12 cellular contexts compared by ENCODE assay signal in genomic region chr6:52423971-52424381, GRCh38. TPM values are rescaled to one million over a fixed set of nuclear protein-coding genes. Genes with fewer than 3 reads are reported as not detected.
A peak's percentile ranks its signal among the peaks of the same experiment; 100 is the strongest.
DNase-seq lines count a peak whose midpoint lies in the region; ATAC-seq and TF ChIP-seq lines count a peak whose summit lies in the region.
"Had no signal": no experiment of that assay in that cellular context is flagged by ENCODE, and none has a peak within 500 bp of the region (broad histone marks: within the 10 kb centered on the region; RNA-seq: fewer than 3 reads in every experiment).

No MANE protein-coding gene starts in this region.

- H3K27me3 ChIP-seq in ACC112 (ENCODE audit: insufficient read depth, low read length) = no peaks in the 10 kb centered on the region
- no peaks in the 10 kb centered on the region for H3K27me3 ChIP-seq in HUES6 (ENCODE audit: control insufficient read depth, insufficient read depth, low read length)
- no peaks in the 10 kb centered on the region for H3K27me3 ChIP-seq in CD8-positive, alpha-beta T cell (ENCODE audit: insufficient read depth, low read length)

- no peak for TF ChIP-seq CTCF in choroid plexus epithelial cell (conservative IDR thresholded peaks at IDR 0.05; ENCODE audit: low read depth, low read length)
- TF ChIP-seq CTCF in CD8-positive, alpha-beta T cell (IDR thresholded peaks at IDR 0.05) = no peak

- H3K9me3 Mint-ChIP-seq in CD8-positive, alpha-beta T cell = no peaks in the 10 kb centered on the region
- H3K9me3 Mint-ChIP-seq: CD4-positive, CD25-positive, alpha-beta regulatory T cell; stimulated activated naive CD8-positive, alpha-beta T cell treated with anti-CD3 and anti-CD28 coated beads, Interleukin-15, Interleukin-2, amounts not matched to agents 100 ng/mL and 50 ng/mL, for 24 hours had no signal

- no peaks in the 10 kb centered on the region for H3K36me3 Mint-ChIP-seq in CD8-positive, alpha-beta T cell
- H3K36me3 Mint-ChIP-seq: CD4-positive, CD25-positive, alpha-beta regulatory T cell had no signal

- H3K4me3 Mint-ChIP-seq in CD8-positive, alpha-beta T cell = no peak overlapping the region
- H3K4me3 Mint-ChIP-seq: CD4-positive, CD25-positive, alpha-beta regulatory T cell; stimulated activated naive CD8-positive, alpha-beta T cell treated with anti-CD3 and anti-CD28 coated beads, Interleukin-15, Interleukin-2, amounts not matched to agents 100 ng/mL and 50 ng/mL, for 24 hours had no signal

- H3K4me1 ChIP-seq in ACC112 (ENCODE audit: control insufficient read depth, insufficient read depth, low read length, unreplicated experiment) (peaks cover 61% of the 10 kb centered on the region), HUES6 (ENCODE audit: control insufficient read depth, insufficient read depth, low read length) (peaks cover 22% of the 10 kb centered on the region)
- peaks cover 15% of the 10 kb centered on the region for H3K4me1 ChIP-seq in CD8-positive, alpha-beta T cell (ENCODE audit: insufficient read depth, low read length)

- peak overlapping the region; percentile 81 for H3K27ac ChIP-seq in ACC112 (ENCODE audit: low read depth, low read length)
- H3K27ac ChIP-seq in HUES6 (ENCODE audit: low read depth, low read length) = peak overlapping the region; percentile 65; the same call in 1 of the 2 replicates
- H3K27ac ChIP-seq in CD8-positive, alpha-beta T cell (ENCODE audit: low read depth, low read length) = no peak overlapping the region

- peaks cover 36% of the 10 kb centered on the region for H3K79me2 ChIP-seq in ACC112 (ENCODE audit: control insufficient read depth, insufficient read depth, low read length, unreplicated experiment)

- intact Hi-C loops in CD8-positive, alpha-beta T cell (cut with DNase I, micrococcal nuclease) = no loop called here

- H3K4me3 ChIP-seq in ACC112 (ENCODE audit: low read depth, low read length) (peak overlapping the region; percentile 58), HUES6 (ENCODE audit: low read depth, low read length) (peak overlapping the region; percentile 25; the same call in 1 of the 2 replicates), choroid plexus epithelial cell (ENCODE audit: low read depth, low read length) (no peak overlapping the region)
- H3K4me3 ChIP-seq in CD8-positive, alpha-beta T cell (ENCODE audit: low read depth, low read length) = no peak overlapping the region

- no peak for ATAC-seq in GM18520 (IDR thresholded peaks at IDR 0.05; ENCODE audit: unreplicated experiment)
- ATAC-seq in HG03571 (IDR thresholded peaks at IDR 0.05; ENCODE audit: unreplicated experiment) = no peak
- no peak for ATAC-seq in CD8-positive, alpha-beta T cell

- H3K9ac ChIP-seq in HUES6 (ENCODE audit: low read length) = no peak overlapping the region

- DNase-seq in choroid plexus epithelial cell (ENCODE audit: low read depth) (peak; percentile 90), kidney tubule cell (ENCODE audit: low spot score) (peak; percentile 82), GDM1 (lab: John Stamatoyannopoulos, UW) (no peak)
- DNase-seq in CD8-positive, alpha-beta T cell = no peak
- DNase-seq: activated gamma-delta T cell treated with Interleukin-2 at 50 U/mL for 16 hours; CD4-positive, CD25-positive, alpha-beta regulatory T cell; NCI-H1417 had no signal

- no peak overlapping the region for H3K27ac Mint-ChIP-seq in CD8-positive, alpha-beta T cell
- H3K27ac Mint-ChIP-seq: CD4-positive, CD25-positive, alpha-beta regulatory T cell; stimulated activated naive CD8-positive, alpha-beta T cell treated with anti-CD3 and anti-CD28 coated beads, Interleukin-15, Interleukin-2, amounts not matched to agents 100 ng/mL and 50 ng/mL, for 24 hours had no signal

- H3K27me3 Mint-ChIP-seq in CD8-positive, alpha-beta T cell (ENCODE audit: low read depth) = no peaks in the 10 kb centered on the region
- H3K27me3 Mint-ChIP-seq: stimulated activated naive CD8-positive, alpha-beta T cell treated with anti-CD3 and anti-CD28 coated beads, Interleukin-15, Interleukin-2, amounts not matched to agents 100 ng/mL and 50 ng/mL, for 24 hours had no signal

- POLR2A ChIA-PET in CD8-positive, alpha-beta T cell (lab: Charles Lee) = interaction anchor here (1.1 kb wide), 1 partner anchor 152 kb away, joined by 3 read pairs; no protein-coding TSS in a partner anchor

- H3K4me1 Mint-ChIP-seq in CD8-positive, alpha-beta T cell (ENCODE audit: low read depth) = peaks cover 4% of the 10 kb centered on the region
- H3K4me1 Mint-ChIP-seq: CD4-positive, CD25-positive, alpha-beta regulatory T cell had no signal

- H2AFZ ChIP-seq in ACC112 (ENCODE audit: low read length, unreplicated experiment) = no peak overlapping the region

- H3K36me3 ChIP-seq in ACC112 (ENCODE audit: insufficient read depth, low read length) (peaks cover 9% of the 10 kb centered on the region), HUES6 (ENCODE audit: control insufficient read depth, insufficient read depth, low read length) (no peaks in the 10 kb centered on the region)
- no peaks in the 10 kb centered on the region for H3K36me3 ChIP-seq in CD8-positive, alpha-beta T cell (ENCODE audit: insufficient read depth, low read length)

- CTCF ChIA-PET in CD8-positive, alpha-beta T cell (lab: Charles Lee) = interaction anchor here (1.5 kb wide), 1 partner anchor 239 kb away, joined by 3 read pairs; no protein-coding TSS in a partner anchor

- H3K9me3 ChIP-seq in HUES6 (ENCODE audit: control insufficient read depth, insufficient read depth, low read depth, low read length) = no peaks in the 10 kb centered on the region
- H3K9me3 ChIP-seq in CD8-positive, alpha-beta T cell (ENCODE audit: low read length) = no peaks in the 10 kb centered on the region

RNA-seq across cellular contexts. Expression of gene EFHC1, which starts 3.8 kb away (rescaled TPM):
- 1 to 10 TPM; 5.1 to 6.9 TPM for total RNA-seq in CD8-positive, alpha-beta T cell

Comparison
In these comparisons a context has a peak if more than half of its experiments do, and no peak if none do; other contexts are left out.
1. H3K4me3 ChIP-seq: peak in ACC112 (single experiment) and HUES6 (single experiment); none in choroid plexus epithelial cell (single experiment) and CD8-positive, alpha-beta T cell (single experiment).
2. DNase-seq: peak in choroid plexus epithelial cell (single experiment) and kidney tubule cell (single experiment); none in GDM1 (single experiment) and CD8-positive, alpha-beta T cell (0 of 7).